ENCODE assay signal across 11 cellular contexts in the genomic region with DNA sequence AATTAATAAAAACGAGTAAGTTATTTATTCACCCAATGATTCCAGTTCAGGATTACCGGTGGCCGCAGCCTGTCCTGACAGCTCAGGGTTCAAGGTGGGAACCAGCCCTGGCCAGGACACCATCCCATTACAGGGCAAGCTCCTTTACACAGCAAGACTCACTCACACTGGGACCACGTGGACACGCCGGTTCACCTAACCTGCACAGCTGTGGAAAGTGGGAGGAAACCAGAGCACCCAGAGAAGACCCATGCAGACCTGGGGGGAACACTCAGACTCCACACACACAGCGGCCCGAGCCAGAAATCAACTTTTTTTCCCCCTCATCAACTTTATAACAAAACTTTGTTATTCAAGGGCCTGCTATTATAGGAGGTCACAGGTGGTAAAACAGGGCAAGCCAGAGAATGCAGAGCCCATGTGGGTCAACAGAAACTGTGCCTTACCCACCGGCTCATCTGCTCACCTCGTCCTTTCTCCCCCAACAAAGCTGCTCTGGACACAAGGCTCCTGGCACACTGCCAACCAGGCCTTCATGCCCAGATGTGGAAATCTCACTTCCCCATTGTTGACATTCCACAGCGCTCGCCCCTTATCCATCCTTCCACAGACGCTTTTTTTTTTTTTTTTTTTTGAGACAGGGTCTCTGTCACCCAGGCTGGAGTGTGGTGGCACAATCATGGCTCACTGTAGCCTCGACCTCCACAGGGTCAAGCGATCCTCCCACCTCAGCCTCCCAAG. TPM values are rescaled to one million over a fixed set of nuclear protein-coding genes. Genes with fewer than 3 reads are reported as not detected.
DNase-seq lines count a peak whose midpoint lies in the region; ATAC-seq and TF ChIP-seq lines count a peak whose summit lies in the region.
"Had no signal": no experiment of that assay in that cellular context is flagged by ENCODE, and none has a peak within 500 bp of the region (broad histone marks: within the 10 kb centered on the region; RNA-seq: fewer than 3 reads in every experiment).

No MANE protein-coding gene starts in this region.

- intact Hi-C loops in left cardiac atrium (cut with DNase I) (no loop called here), thyroid gland (cut with DNase I) (no loop called here)

- WGBS in thyroid gland, 2 donors: 70 to 79% methylated on average over 15 of the region's 15 CpGs

- H3K9me3 ChIP-seq in SJCRH30 (replicated peaks) (no peaks in the 10 kb centered on the region), thyroid gland (no peaks in the 10 kb centered on the region)

- no peak for TF ChIP-seq CTCF in thyroid gland (IDR thresholded peaks at IDR 0.05)

- TF ChIP-seq POLR2A in thyroid gland (IDR thresholded peaks at IDR 0.05): no peak

- H3K4me1 ChIP-seq in SJCRH30 (peaks cover 9% of the 10 kb centered on the region), thyroid gland (no peaks in the 10 kb centered on the region)

- no peaks in the 10 kb centered on the region for H3K27me3 ChIP-seq in SJCRH30
- no peaks in the 10 kb centered on the region for H3K27me3 ChIP-seq in thyroid gland

- H3K4me3 ChIP-seq in SJCRH30 (no peak overlapping the region), thyroid gland (replicated peaks in 1 of 3) (no peak overlapping the region)

- ATAC-seq in left cardiac atrium (peak; percentile 26 to 41), GM19324 (IDR thresholded peaks at IDR 0.05; ENCODE audit: low FRiP score, unreplicated experiment) (no peak), GM18517 (IDR thresholded peaks at IDR 0.05; ENCODE audit: unreplicated experiment) (no peak)

- DNase-seq in NCI-H510A (lab: John Stamatoyannopoulos, UW): peak; percentile 9
- no peak for DNase-seq in NCI-H510A treated with DMSO at 0.1 percent for 48 hours (lab: John Stamatoyannopoulos, UW)
- peak; percentile 81 to 90 for DNase-seq in SJCRH30
- peak; percentile 63 for DNase-seq in left cardiac atrium
- DNase-seq in thyroid gland: peak; percentile 23 to 55
- no peak for DNase-seq in RKO (ENCODE audit: low spot score)
- DNase-seq: activated T-cell treated with anti-CD3 and anti-CD28 coated beads, Interleukin-2, amount 50 U/mL, for 48 hours; NCI-H345 had no signal

- H3K27ac ChIP-seq in SJCRH30 (no peak overlapping the region), thyroid gland (no peak overlapping the region)

- H3K36me3 ChIP-seq in SJCRH30 (no peaks in the 10 kb centered on the region), thyroid gland (no peaks in the 10 kb centered on the region)

RNA-seq across cellular contexts. Expression of a gene that starts 8.0 kb away (rescaled TPM):
- 0.08 TPM in 1 of 2 replicates, not detected in the other for total RNA-seq in SJCRH30 (2014; rRNA removed; shearing (Covaris generic))
- total RNA-seq in left cardiac atrium (not detected), thyroid gland (under 1 TPM in 1 of 4 donors, not detected in 3; 0.29 TPM)
- total RNA-seq: cerebellum had no signal

RNA-seq across cellular contexts. Expression of a gene that starts 33.5 kb away (rescaled TPM):
- 20.3 and 22.1 TPM in 2 replicates for total RNA-seq in SJCRH30 (2014; rRNA removed; shearing (Covaris generic))
- total RNA-seq in left cardiac atrium (10 to 100 TPM; 16.2 to 20.3 TPM), thyroid gland (10 to 100 TPM; 20.6 to 54.1 (median 32.7) TPM)

RNA-seq across cellular contexts. Expression of a gene that starts 33.6 kb away (rescaled TPM):
- total RNA-seq in SJCRH30 (2014; rRNA removed; shearing (Covaris generic)): 69.7 and 71.5 TPM in 2 replicates
- total RNA-seq in left cardiac atrium (10 to 100 TPM; 52.3 to 57.3 TPM), thyroid gland (10 to 100 TPM; 41.3 to 62.1 (median 55.6) TPM)

Comparison
In these comparisons a context has a peak if more than half of its experiments do, and no peak if none do; other contexts are left out.
1. DNase-seq: peak in NCI-H510A (single experiment), SJCRH30 (2 of 2), left cardiac atrium (single experiment) and thyroid gland (2 of 2); none in NCI-H510A treated with DMSO at 0.1 percent for 48 hours (single experiment) and RKO (single experiment).
2. ATAC-seq: peak in left cardiac atrium (2 of 2); none in GM19324 (single experiment) and GM18517 (single experiment).